Comparison of ENCODE assay signal across 10 cellular contexts in genomic region chr11:74024630-74025029, GRCh38. TPM values are rescaled to one million over a fixed set of nuclear protein-coding genes. Genes with fewer than 3 reads are reported as not detected.
A peak's percentile ranks its signal among the peaks of the same experiment; 100 is the strongest.
DNase-seq lines count a peak whose midpoint lies in the region; ATAC-seq and TF ChIP-seq lines count a peak whose summit lies in the region.
"Had no signal": no experiment of that assay in that cellular context is flagged by ENCODE, and none has a peak within 500 bp of the region (broad histone marks: within the 10 kb centered on the region; RNA-seq: fewer than 3 reads in every experiment).

No MANE protein-coding gene starts in this region.

- peaks cover 8 to 17% (median 13%) of the 10 kb centered on the region in 3 donors for H3K4me1 ChIP-seq in skeletal muscle tissue (ENCODE audit: control insufficient read depth in 3 of 3, insufficient read depth in 3 of 3, low read length in 3 of 3)
- no peaks in the 10 kb centered on the region for H3K4me1 ChIP-seq in prostate gland (replicated peaks)

- H3K27me3 ChIP-seq in skeletal muscle tissue (ENCODE audit: control insufficient read depth in 3 of 3, insufficient read depth in 3 of 3, low read length in 3 of 3), result no peaks in the 10 kb centered on the region
- H3K27me3 ChIP-seq in prostate gland (replicated peaks; ENCODE audit: insufficient read depth), result no peaks in the 10 kb centered on the region

- H3K4me3 ChIP-seq in epithelial cell of esophagus (ENCODE audit: low read length), result no peak overlapping the region
- no peak overlapping the region for H3K4me3 ChIP-seq in skeletal muscle tissue (ENCODE audit: low read length in 3 of 3)
- no peak overlapping the region for H3K4me3 ChIP-seq in prostate gland
- H3K4me3 ChIP-seq: smooth muscle cell had no signal

- H3K36me3 ChIP-seq in skeletal muscle tissue (ENCODE audit: control insufficient read depth in 3 of 3, insufficient read depth in 3 of 3, low read length in 3 of 3), result peaks cover 0 to 13% (median 6%) of the 10 kb centered on the region in 3 donors
- H3K36me3 ChIP-seq in prostate gland, result no peaks in the 10 kb centered on the region

- DNase-seq in GM03348 (ENCODE audit: low spot score) (peak; percentile 77), NOMO-1 treated with dmso at 0.1 percent for 144 hours (lab: John Stamatoyannopoulos, UW; ENCODE audit: unreplicated experiment) (peak; percentile 7), epithelial cell of esophagus (ENCODE audit: low read depth) (peak; percentile 75), prostate gland (ENCODE audit: low spot score) (no peak)
- DNase-seq: NCI-H446 had no signal

- no peak for TF ChIP-seq POLR2A in prostate gland (IDR thresholded peaks at IDR 0.05)

- WGBS in prostate gland, result 74% methylated on average over 2 of the region's 2 CpGs

- H3K27ac ChIP-seq in skeletal muscle tissue (ENCODE audit: low read depth, low read length) (peak overlapping the region; percentile 21), prostate gland (no peak overlapping the region)

- H3K9ac ChIP-seq in skeletal muscle tissue (ENCODE audit: low read depth in 1 of 3, low read length in 3 of 3), result no peak overlapping the region

- intact Hi-C loops in prostate gland (cut with DNase I), result no loop called here

- TF ChIP-seq CTCF in epithelial cell of esophagus (IDR thresholded peaks at IDR 0.05; ENCODE audit: insufficient read depth, low read depth, low read length, missing control alignments), result no peak
- no peak for TF ChIP-seq CTCF in prostate gland (IDR thresholded peaks at IDR 0.05)

- H3K9me3 ChIP-seq in skeletal muscle tissue (ENCODE audit: control insufficient read depth in 3 of 3, low read length in 3 of 3) (no peaks in the 10 kb centered on the region), prostate gland (no peaks in the 10 kb centered on the region)

- no peak for ATAC-seq in HG03045 (IDR thresholded peaks at IDR 0.05; ENCODE audit: unreplicated experiment)
- no peak for ATAC-seq in HG02678 (IDR thresholded peaks at IDR 0.05; ENCODE audit: unreplicated experiment)
- ATAC-seq in HG03039 (IDR thresholded peaks at IDR 0.05; ENCODE audit: unreplicated experiment), result no peak

RNA-seq across cellular contexts. Expression of gene UCP3, which starts 15.7 kb away (rescaled TPM):
- 1.6 TPM for total RNA-seq in skeletal muscle tissue
- total RNA-seq in prostate gland, result 1 to 10 TPM in 1 of 2 donors, under 1 TPM in 1; 0.55 to 6.8 TPM

RNA-seq across cellular contexts. Expression of gene UCP2, which starts 42.0 kb away (rescaled TPM):
- total RNA-seq in skeletal muscle tissue (25.1 TPM), prostate gland (10 to 100 TPM; 13.6 to 23.1 TPM)
